In genomic region chr7:92647652-92648051, GRCh38 we compare ENCODE assay signal across 14 cellular contexts. TPM values are rescaled to one million over a fixed set of nuclear protein-coding genes. Genes with fewer than 3 reads are reported as not detected.
DNase-seq lines count a peak whose midpoint lies in the region; ATAC-seq, FAIRE-seq and TF ChIP-seq lines count a peak whose summit lies in the region.
"Had no signal": no experiment of that assay in that cellular context is flagged by ENCODE, and none has a peak within 500 bp of the region (broad histone marks: within the 10 kb centered on the region; RNA-seq: fewer than 3 reads in every experiment).

No MANE protein-coding gene starts in this region.

- H3K9me3 Mint-ChIP-seq in activated T-helper 1 cell treated with anti-CD3 and anti-CD28 coated beads, Interleukin-12 subunit alpha, Interleukin-12 subunit beta, Interleukin-2, Interleukin-4 antibody, amounts not matched to agents 30 ng/mL and 10 ng/mL and 1 ng/mL, durations not matched to agents 14 hours and 24 hours and 36 hours = no peaks in the 10 kb centered on the region
- H3K9me3 Mint-ChIP-seq: T-cell had no signal

- DNase-seq in GM18507 (ENCODE audit: extremely low spot score, insufficient read length, low read depth) (no peak), midbrain (lab: John Stamatoyannopoulos, UW) (peak; percentile 26), HT-29 (ENCODE audit: low spot score) (no peak)
- no peak for DNase-seq in activated T-helper 1 cell treated with anti-CD3 and anti-CD28 coated beads, Interleukin-12 subunit alpha, Interleukin-12 subunit beta, Interleukin-2, Interleukin-4 antibody, amounts not matched to agents 30 ng/mL and 10 ng/mL and 1 ng/mL, durations not matched to agents 14 hours and 24 hours and 36 hours (ENCODE audit: low spot score)
- DNase-seq: activated CD4-positive, alpha-beta T cell treated with anti-CD3 and anti-CD28 coated beads, Interleukin-2, amount 10 ng/mL, durations not matched to agents 7 days and 5 days; central memory CD4-positive, alpha-beta T cell; NCI-H2029; stomach; T-cell had no signal

- peaks cover 47 to 60% (median 56%) of the 10 kb centered on the region in 10 experiments for H3K4me1 ChIP-seq in BLaER1 treated with 17β-estradiol and CSF1 and Interleukin-3, amounts not matched to agents 10 nM and 100 nM

- peaks cover 0 to 8% (median 0%) of the 10 kb centered on the region in 11 experiments; a peak in 2 of 22 replicates for H3K36me3 ChIP-seq in BLaER1 treated with 17β-estradiol and CSF1 and Interleukin-3, amounts not matched to agents 10 nM and 100 nM
- H3K36me3 ChIP-seq: stomach had no signal

- H3K4me1 Mint-ChIP-seq in activated T-helper 1 cell treated with anti-CD3 and anti-CD28 coated beads, Interleukin-12 subunit alpha, Interleukin-12 subunit beta, Interleukin-2, Interleukin-4 antibody, amounts not matched to agents 30 ng/mL and 10 ng/mL and 1 ng/mL, durations not matched to agents 14 hours and 24 hours and 36 hours (ENCODE audit: low read depth) = peaks cover 91% of the 10 kb centered on the region

- H3K27ac Mint-ChIP-seq in activated T-helper 1 cell treated with anti-CD3 and anti-CD28 coated beads, Interleukin-12 subunit alpha, Interleukin-12 subunit beta, Interleukin-2, Interleukin-4 antibody, amounts not matched to agents 30 ng/mL and 10 ng/mL and 1 ng/mL, durations not matched to agents 14 hours and 24 hours and 36 hours = peak overlapping the region; percentile 98
- H3K27ac Mint-ChIP-seq: activated CD4-positive, alpha-beta T cell treated with anti-CD3 and anti-CD28 coated beads, Interleukin-2, amount 10 ng/mL, durations not matched to agents 7 days and 5 days; B cell had no signal

- ATAC-seq in GM18505 (IDR thresholded peaks at IDR 0.05; ENCODE audit: unreplicated experiment) (no peak), HG02938 (IDR thresholded peaks at IDR 0.05; ENCODE audit: unreplicated experiment) (no peak)
- ATAC-seq: T-cell had no signal

- no peak overlapping the region for H3K9ac ChIP-seq in BLaER1 treated with 17β-estradiol and CSF1 and Interleukin-3, amounts not matched to agents 10 nM and 100 nM

- H3K27me3 Mint-ChIP-seq in activated T-helper 1 cell treated with anti-CD3 and anti-CD28 coated beads, Interleukin-12 subunit alpha, Interleukin-12 subunit beta, Interleukin-2, Interleukin-4 antibody, amounts not matched to agents 30 ng/mL and 10 ng/mL and 1 ng/mL, durations not matched to agents 14 hours and 24 hours and 36 hours (ENCODE audit: insufficient read depth) = no peaks in the 10 kb centered on the region
- H3K27me3 Mint-ChIP-seq: activated CD4-positive, alpha-beta T cell treated with anti-CD3 and anti-CD28 coated beads, Interleukin-2, amount 10 ng/mL, durations not matched to agents 7 days and 5 days; B cell; T-cell had no signal

- no peaks in the 10 kb centered on the region for H3K27me3 ChIP-seq in BLaER1 treated with 17β-estradiol and CSF1 and Interleukin-3, amounts not matched to agents 10 nM and 100 nM
- H3K27me3 ChIP-seq: stomach had no signal

- peaks cover 41% of the 10 kb centered on the region for H3K36me3 Mint-ChIP-seq in activated T-helper 1 cell treated with anti-CD3 and anti-CD28 coated beads, Interleukin-12 subunit alpha, Interleukin-12 subunit beta, Interleukin-2, Interleukin-4 antibody, amounts not matched to agents 30 ng/mL and 10 ng/mL and 1 ng/mL, durations not matched to agents 14 hours and 24 hours and 36 hours (ENCODE audit: low read depth)

- peaks cover 0 to 8% (median 0%) of the 10 kb centered on the region in 11 experiments; a peak in 5 of 22 replicates for H3K9me3 ChIP-seq in BLaER1 treated with 17β-estradiol and CSF1 and Interleukin-3, amounts not matched to agents 10 nM and 100 nM (replicated peaks in 1 of 11)
- H3K9me3 ChIP-seq: stomach had no signal

- H4K20me1 ChIP-seq in BLaER1 treated with 17β-estradiol and CSF1 and Interleukin-3, amounts not matched to agents 10 nM and 100 nM = no peaks in the 10 kb centered on the region

- H3K4me2 ChIP-seq in BLaER1 treated with 17β-estradiol and CSF1 and Interleukin-3, amounts not matched to agents 10 nM and 100 nM = peak overlapping the region in 10 of 11 experiments; percentile 74 to 88 (median 83); a peak in 18 of 22 replicates

- H3K4me3 Mint-ChIP-seq in activated T-helper 1 cell treated with anti-CD3 and anti-CD28 coated beads, Interleukin-12 subunit alpha, Interleukin-12 subunit beta, Interleukin-2, Interleukin-4 antibody, amounts not matched to agents 30 ng/mL and 10 ng/mL and 1 ng/mL, durations not matched to agents 14 hours and 24 hours and 36 hours = peak overlapping the region; percentile 57
- H3K4me3 Mint-ChIP-seq: activated CD4-positive, alpha-beta T cell treated with anti-CD3 and anti-CD28 coated beads, Interleukin-2, amount 10 ng/mL, durations not matched to agents 7 days and 5 days; B cell; T-cell had no signal

- H3K27ac ChIP-seq in BLaER1 treated with 17β-estradiol and CSF1 and Interleukin-3, amounts not matched to agents 10 nM and 100 nM = peak overlapping the region in 6 of 11 experiments; percentile 64 to 82 (median 78); a peak in 9 of 22 replicates
- H3K27ac ChIP-seq: stomach had no signal

- FAIRE-seq in GM18507 (lab: Jason Lieb, UNC) = peak; percentile 9
- FAIRE-seq: frontal cortex had no signal

- no peak overlapping the region for H3K4me3 ChIP-seq in BLaER1 treated with 17β-estradiol and CSF1 and Interleukin-3, amounts not matched to agents 10 nM and 100 nM
- H3K4me3 ChIP-seq: stomach had no signal

- intact Hi-C loops in activated T-helper 1 cell treated with anti-CD3 and anti-CD28 coated beads, Interleukin-12 subunit alpha, Interleukin-12 subunit beta, Interleukin-2, Interleukin-4 antibody, amounts not matched to agents 30 ng/mL and 10 ng/mL and 1 ng/mL, durations not matched to agents 14 hours and 24 hours and 36 hours (cut with micrococcal nuclease) = loop anchor here (1.0 to 5.0 kb wide), 8 partner anchors 10 to 305 kb away; no protein-coding TSS in a partner anchor

- no peak for TF ChIP-seq POLR2A in GM18505 (IDR thresholded peaks at IDR 0.05; ENCODE audit: borderline replicate concordance, extremely low read depth, insufficient read depth, insufficient read length)

RNA-seq across cellular contexts. Expression of gene FAM133B, which starts 57.5 kb away (rescaled TPM):
- 39.3 and 42.7 TPM in 2 replicates for total RNA-seq in activated T-helper 1 cell treated with anti-CD3 and anti-CD28 coated beads, Interleukin-12 subunit alpha, Interleukin-12 subunit beta, Interleukin-2, Interleukin-4 antibody, amounts not matched to agents 30 ng/mL and 10 ng/mL and 1 ng/mL, durations not matched to agents 14 hours and 24 hours and 36 hours
- 10.0 and 13.6 TPM in 2 replicates for total RNA-seq in HT-29 (2014; rRNA removed; shearing (Covaris generic))
